Comparison of ENCODE assay signal across 32 cellular contexts in the genomic region with DNA sequence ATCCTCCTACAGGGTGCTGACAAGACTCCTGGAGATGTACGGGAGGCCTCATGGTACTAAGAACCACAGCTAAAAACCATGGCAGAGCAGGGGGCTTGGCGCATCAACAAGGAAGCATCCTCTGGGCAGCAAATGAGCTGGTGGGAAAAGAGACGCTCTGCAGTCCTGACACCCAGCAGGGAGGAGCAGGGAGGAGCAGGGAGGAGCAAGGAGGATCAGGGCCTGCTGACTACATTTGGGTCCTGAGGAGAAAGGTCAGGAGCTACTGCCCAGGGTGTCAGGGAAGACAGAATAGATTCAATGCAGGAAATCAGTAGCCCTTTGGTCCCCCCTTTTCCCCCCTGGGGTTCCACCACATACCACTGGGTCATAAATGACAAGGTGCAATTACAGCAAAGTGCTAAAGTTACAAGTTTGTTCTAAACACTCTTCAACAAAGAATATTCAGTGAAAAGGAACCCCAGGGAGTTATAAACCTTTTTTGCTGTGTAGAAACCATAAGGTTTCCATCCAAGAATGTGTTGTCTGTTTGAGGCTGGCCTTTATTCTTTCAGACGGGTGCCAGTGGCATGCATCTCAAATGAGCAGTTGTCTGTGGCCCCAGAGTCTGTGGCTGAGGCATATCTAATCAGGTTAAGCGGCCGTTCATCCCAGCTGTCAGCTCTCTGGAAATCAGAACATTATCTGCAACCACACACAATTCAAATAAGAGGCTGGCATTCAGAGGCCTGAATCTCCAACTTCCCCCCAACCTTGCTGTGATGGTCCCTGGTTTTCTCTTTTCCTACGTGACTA.
DNase-seq lines count a peak whose midpoint lies in the region; ATAC-seq, FAIRE-seq and TF ChIP-seq lines count a peak whose summit lies in the region.
"Had no signal": no experiment of that assay in that cellular context is flagged by ENCODE, and none has a peak within 500 bp of the region (broad histone marks: within the 10 kb centered on the region; RNA-seq: fewer than 3 reads in every experiment).

No MANE protein-coding gene starts in this region.

- TF ChIP-seq RAD21 in SK-N-SH (IDR thresholded peaks at IDR 0.05; ENCODE audit: low read length) = peak; percentile 22; the same call in 1 of the 2 replicates
- no peak for TF ChIP-seq RAD21 in H1 (IDR thresholded peaks at IDR 0.05 in 1 of 2, conservative IDR thresholded peaks at IDR 0.05 in 1 of 2; ENCODE audit: low read depth in 2 of 2, low read length in 2 of 2)

- no peak overlapping the region for H3K4ac ChIP-seq in H1 (replicated peaks; ENCODE audit: insufficient read length, low read depth, low read length)

- no peaks in the 10 kb centered on the region for H3K79me1 ChIP-seq in H1 (ENCODE audit: low read depth, low read length)

- no peaks in the 10 kb centered on the region for H3K36me3 Mint-ChIP-seq in osteocyte (ENCODE audit: unreplicated experiment)
- H3K36me3 Mint-ChIP-seq in CD8-positive, alpha-beta T cell = no peaks in the 10 kb centered on the region
- H3K36me3 Mint-ChIP-seq: mesothelial cell of epicardium had no signal

- H3K79me2 ChIP-seq in SK-N-SH (ENCODE audit: insufficient read depth) (no peaks in the 10 kb centered on the region), H1 (ENCODE audit: control insufficient read depth in 1 of 2, insufficient read depth in 2 of 2, low read length in 2 of 2) (no peaks in the 10 kb centered on the region)

- H2AFZ ChIP-seq in SK-N-SH (ENCODE audit: low read depth) (no peak overlapping the region), H1 (ENCODE audit: low read length) (no peak overlapping the region)

- H4K20me1 ChIP-seq in SK-N-SH (ENCODE audit: insufficient read depth) = no peaks in the 10 kb centered on the region
- H4K20me1 ChIP-seq in H1 (replicated peaks in 1 of 2; ENCODE audit: control insufficient read depth in 1 of 2, insufficient read depth in 2 of 2, low read length in 2 of 2) = no peaks in the 10 kb centered on the region

- H3K27ac ChIP-seq in SK-N-SH (ENCODE audit: low read depth in 2 of 2, low read length in 1 of 2) (peak overlapping the region in 1 of 2 experiments; percentile 87; a peak in 2 of 4 replicates), H1 (ENCODE audit: low read depth, low read length) (no peak overlapping the region)
- H3K27ac ChIP-seq in CD8-positive, alpha-beta T cell (ENCODE audit: low read depth, low read length) = no peak overlapping the region
- H3K27ac ChIP-seq: cardiac muscle cell, coronary artery, left lung had no signal

- H3K14ac ChIP-seq in H1 (ENCODE audit: insufficient read length) = no peak overlapping the region

- POLR2A ChIA-PET in SK-N-SH (lab: Yijun Ruan, JAX) (no interaction called here), H1 (lab: Charles Lee; ENCODE audit: partially characterized antibody) (no interaction called here)
- POLR2A ChIA-PET in CD8-positive, alpha-beta T cell (lab: Charles Lee) = no interaction called here

- no peaks in the 10 kb centered on the region for H3K27me3 ChIP-seq in SK-N-SH (ENCODE audit: insufficient read depth)
- no peaks in the 10 kb centered on the region for H3K27me3 ChIP-seq in H1 (replicated peaks in 1 of 4; ENCODE audit: control insufficient read depth in 3 of 4, extremely low read depth in 1 of 4, insufficient read depth in 3 of 4, low read length in 3 of 4)
- no peaks in the 10 kb centered on the region for H3K27me3 ChIP-seq in CD8-positive, alpha-beta T cell (ENCODE audit: insufficient read depth, low read length)
- H3K27me3 ChIP-seq: cardiac muscle cell, left lung, MG63 had no signal

- intact Hi-C loops in CD8-positive, alpha-beta T cell (cut with DNase I, micrococcal nuclease) = no loop called here

- H3K9me3 ChIP-seq in SK-N-SH = no peaks in the 10 kb centered on the region
- no peaks in the 10 kb centered on the region for H3K9me3 ChIP-seq in H1 (ENCODE audit: insufficient read depth in 2 of 2, low read depth in 1 of 2, low read length in 1 of 2)
- H3K9me3 ChIP-seq in CD8-positive, alpha-beta T cell (ENCODE audit: low read length) = no peaks in the 10 kb centered on the region
- H3K9me3 ChIP-seq: left lung, MG63 had no signal

- H3K4me3 ChIP-seq in SK-N-SH (ENCODE audit: low read depth in 2 of 2, low read length in 1 of 2) (no peak overlapping the region), H1 (ENCODE audit: extremely low read depth in 1 of 4, insufficient read depth in 2 of 4, low read depth in 3 of 4, low read length in 4 of 4) (no peak overlapping the region)
- H3K4me3 ChIP-seq in CD8-positive, alpha-beta T cell (ENCODE audit: low read depth, low read length) = no peak overlapping the region
- H3K4me3 ChIP-seq: cardiac muscle cell, coronary artery, K562, left lung, MG63 had no signal

- no peak overlapping the region for H2BK12ac ChIP-seq in H1 (ENCODE audit: low read depth, low read length)

- H2AK5ac ChIP-seq in H1 (ENCODE audit: low read depth, low read length) = no peak overlapping the region

- no peaks in the 10 kb centered on the region for H3K23me2 ChIP-seq in H1 (ENCODE audit: low read depth, low read length)

- FAIRE-seq in H1 (lab: Jason Lieb, UNC) = no peak
- FAIRE-seq: endometrium, GM19239, K562 had no signal

- peak in 1 of 2 experiments; percentile 58; a peak in 2 of 4 replicates for TF ChIP-seq EP300 in SK-N-SH (IDR thresholded peaks at IDR 0.05; ENCODE audit: borderline replicate concordance in 1 of 2, low read depth in 1 of 2, low read length in 1 of 2)
- no peak for TF ChIP-seq EP300 in H1 (IDR thresholded peaks at IDR 0.05; ENCODE audit: borderline replicate concordance in 1 of 2, low read depth in 2 of 2, low read length in 2 of 2)

- no peak overlapping the region for H4K8ac ChIP-seq in H1 (ENCODE audit: extremely low read depth, insufficient read depth, low read length)

- no peak overlapping the region for H3K27ac Mint-ChIP-seq in osteocyte (ENCODE audit: unreplicated experiment)
- no peak overlapping the region for H3K27ac Mint-ChIP-seq in CD8-positive, alpha-beta T cell
- H3K27ac Mint-ChIP-seq: mesothelial cell of epicardium; naive thymus-derived CD4-positive, alpha-beta T cell had no signal

- 0 out of 2 replicates have a peak overlapping the region, but pooled peaks have one; percentile 17 for H3K18ac ChIP-seq in H1 (ENCODE audit: extremely low read depth, low read length)

- 67% methylated on average over 7 of the region's 7 CpGs for whole genome bisulfite sequencing in SK-N-SH (ENCODE audit: low lambda C conversion rate)
- WGBS in H1 (ENCODE audit: extremely low coverage in 1 of 2, insufficient coverage in 1 of 2, insufficient read length in 1 of 2, insufficient replicate concordance in 2 of 2, low coverage in 1 of 2, low lambda C conversion rate in 2 of 2, missing lambda C conversion rate in 1 of 2), 2 experiments = 87% methylated on average over 7 of the region's 7 CpGs; no CpG with 5 or more reads in 1 of the 2 experiments

- no peak overlapping the region for H3K9ac ChIP-seq in SK-N-SH
- no peak overlapping the region for H3K9ac ChIP-seq in H1 (replicated peaks in 1 of 4; ENCODE audit: extremely low read depth in 1 of 4, low read depth in 3 of 4, low read length in 3 of 4)

- TF ChIP-seq CTCF in SK-N-SH (IDR thresholded peaks at IDR 0.05) = no peak
- no peak for TF ChIP-seq CTCF in H1 (IDR thresholded peaks at IDR 0.05; ENCODE audit: control extremely low read depth in 1 of 3, insufficient read depth in 1 of 3, low read depth in 1 of 3, low read length in 3 of 3)
- no peak for TF ChIP-seq CTCF in osteocyte (IDR thresholded peaks at IDR 0.05)
- TF ChIP-seq CTCF in CD8-positive, alpha-beta T cell (IDR thresholded peaks at IDR 0.05) = no peak

- ATAC-seq in CD8-positive, alpha-beta T cell = no peak
- ATAC-seq: K562; left lung; naive thymus-derived CD4-positive, alpha-beta T cell had no signal

- H3K56ac ChIP-seq in H1 (replicated peaks; ENCODE audit: insufficient read length, low read depth, low read length) = no peak overlapping the region

- H3K4me1 ChIP-seq in SK-N-SH (ENCODE audit: control insufficient read depth in 1 of 2, insufficient read depth in 2 of 2, low read depth in 1 of 2, low read length in 1 of 2) (peaks cover 0 to 44% of the 10 kb centered on the region in 2 experiments; a peak in 2 of 4 replicates), H1 (replicated peaks in 1 of 4; ENCODE audit: control insufficient read depth in 3 of 4, insufficient read depth in 4 of 4, low read length in 3 of 4) (peaks cover 0 to 3% (median 0%) of the 10 kb centered on the region in 4 experiments; a peak in 2 of 7 replicates)
- no peaks in the 10 kb centered on the region for H3K4me1 ChIP-seq in CD8-positive, alpha-beta T cell (ENCODE audit: insufficient read depth, low read length)
- H3K4me1 ChIP-seq: left lung had no signal

- no peaks in the 10 kb centered on the region for H3F3A ChIP-seq in SK-N-SH (replicated peaks; ENCODE audit: insufficient read depth)

- no peak overlapping the region for H3K4me3 Mint-ChIP-seq in osteocyte (ENCODE audit: unreplicated experiment)
- H3K4me3 Mint-ChIP-seq in CD8-positive, alpha-beta T cell = no peak overlapping the region
- H3K4me3 Mint-ChIP-seq: mesothelial cell of epicardium; naive thymus-derived CD4-positive, alpha-beta T cell had no signal

- H2BK15ac ChIP-seq in H1 (ENCODE audit: low read length) = no peak overlapping the region

- no peak overlapping the region for H4K5ac ChIP-seq in H1 (ENCODE audit: insufficient read length, low read depth, low read length)

- H3K27me3 Mint-ChIP-seq in osteocyte (ENCODE audit: unreplicated experiment) = no peaks in the 10 kb centered on the region
- H3K27me3 Mint-ChIP-seq in CD8-positive, alpha-beta T cell (ENCODE audit: low read depth) = no peaks in the 10 kb centered on the region

- DNase-seq in M059J (ENCODE audit: low read depth) (peak; percentile 52), SK-N-SH (no peak), H1 (ENCODE audit: low read depth in 1 of 2, low spot score in 2 of 2) (no peak), osteocyte (ENCODE audit: extremely low spot score, unreplicated experiment) (peak; percentile 57), GOT3 (lab: John Stamatoyannopoulos, UW) (no peak), NCI-H510A treated with DMSO at 0.1 percent for 48 hours (lab: John Stamatoyannopoulos, UW) (no peak)
- no peak for DNase-seq in CD8-positive, alpha-beta T cell
- no peak for DNase-seq in stimulated activated CD4-positive, alpha-beta T cell treated with anti-CD3 and anti-CD28 coated beads, Interleukin-1b, Interleukin-23, amount 100 ng/mL, for 48 hours
- DNase-seq: ACHN; activated CD4-positive, alpha-beta T cell treated with anti-CD3 and anti-CD28 coated beads, Interleukin-2, amount 50 U/mL, for 48 hours; activated CD4-positive, CD25-positive, alpha-beta regulatory T cell; activated naive CD4-positive, alpha-beta T cell treated with anti-CD3 and anti-CD28 coated beads, Interleukin-2, amount 50 U/mL, for 16 hours; amygdala; DMS79; GF-D8; HCEC 1CT; left lung; MG63; naive thymus-derived CD4-positive, alpha-beta T cell; NCI-H1417; NCI-H2029 treated with DMSO at 0.1 percent for 48 hours; NCI-H226; occipital lobe; Right ventricle myocardium superior; stimulated activated CD8-positive, alpha-beta memory T cell treated with anti-CD3 and anti-CD28 coated beads, Interleukin-4, amount 100 ng/mL, for 48 hours; trophoblast cell had no signal

- H3K4me2 ChIP-seq in SK-N-SH (no peak overlapping the region), H1 (ENCODE audit: insufficient read depth in 1 of 2, low read depth in 2 of 2, low read length in 2 of 2) (no peak overlapping the region)

- CTCF ChIA-PET in SK-N-SH (lab: Yijun Ruan, JAX) = no interaction called here
- CTCF ChIA-PET in H1 (lab: Charles Lee; ENCODE audit: partially characterized antibody) = interaction anchor here (1.2 kb wide), 1 partner anchor 82 kb away, joined by 3 read pairs; no protein-coding TSS in a partner anchor
- CTCF ChIA-PET in CD8-positive, alpha-beta T cell (lab: Charles Lee) = no interaction called here

- H3K4me1 Mint-ChIP-seq in osteocyte (ENCODE audit: unreplicated experiment) = peaks cover 23% of the 10 kb centered on the region
- H3K4me1 Mint-ChIP-seq in CD8-positive, alpha-beta T cell (ENCODE audit: low read depth) = peaks cover 2% of the 10 kb centered on the region

- H2BK120ac ChIP-seq in H1 (replicated peaks; ENCODE audit: low read depth, low read length) = no peak overlapping the region

- H3K9me3 Mint-ChIP-seq in osteocyte (ENCODE audit: unreplicated experiment) = no peaks in the 10 kb centered on the region
- peaks cover 3% of the 10 kb centered on the region for H3K9me3 Mint-ChIP-seq in CD8-positive, alpha-beta T cell

- no peak overlapping the region for H4K91ac ChIP-seq in H1 (replicated peaks; ENCODE audit: insufficient read length, low read length)

- no peak overlapping the region for H3K23ac ChIP-seq in H1 (ENCODE audit: insufficient read length)

- TF ChIP-seq POLR2A in H1 (IDR thresholded peaks at IDR 0.05; ENCODE audit: control extremely low read depth in 1 of 2, low read depth in 2 of 2, low read length in 2 of 2) = no peak

- H2BK20ac ChIP-seq in H1 (ENCODE audit: low read length) = no peak overlapping the region

- H3K36me3 ChIP-seq in SK-N-SH (replicated peaks in 1 of 2; ENCODE audit: control insufficient read depth in 1 of 2, insufficient read depth in 2 of 2, low read length in 1 of 2) (no peaks in the 10 kb centered on the region), H1 (ENCODE audit: control insufficient read depth in 2 of 4, insufficient read depth in 4 of 4, low read length in 3 of 4) (no peaks in the 10 kb centered on the region)
- H3K36me3 ChIP-seq in CD8-positive, alpha-beta T cell (ENCODE audit: insufficient read depth, low read length) = no peaks in the 10 kb centered on the region
- H3K36me3 ChIP-seq: cardiac muscle cell, left lung, MG63 had no signal

- no peak overlapping the region for H2BK5ac ChIP-seq in H1 (ENCODE audit: low read depth, low read length)

- H3K9me2 ChIP-seq in SK-N-SH = no peaks in the 10 kb centered on the region

Comparison
In these comparisons a context has a peak if more than half of its experiments do, and no peak if none do; other contexts are left out.
1. DNase-seq: peak in M059J (single experiment) and osteocyte (single experiment); none in SK-N-SH (single experiment), H1 (0 of 2), GOT3 (single experiment), CD8-positive, alpha-beta T cell (0 of 7), stimulated activated CD4-positive, alpha-beta T cell treated with anti-CD3 and anti-CD28 coated beads, Interleukin-1b, Interleukin-23, amount 100 ng/mL, for 48 hours (single experiment) and NCI-H510A treated with DMSO at 0.1 percent for 48 hours (single experiment).